Comparison of ENCODE assay signal across 1 cellular context in genomic region chr1:244394851-244395765, GRCh38.
TF ChIP-seq lines count a peak whose summit lies in the region.

No MANE protein-coding gene starts in this region.

TF ChIP-seq in HCT116, 20 proteins besides CTCF, POLR2A, EP300 and RAD21:
- TF ChIP-seq CEBPB (IDR thresholded peaks at IDR 0.05; ENCODE audit: low read depth) (no peak), YY1 (IDR thresholded peaks at IDR 0.05; ENCODE audit: extremely low read depth, insufficient replicate concordance, low read depth, low read length) (no peak), SRF (IDR thresholded peaks at IDR 0.05; ENCODE audit: low read depth) (no peak), FOSL1 (IDR thresholded peaks at IDR 0.05; ENCODE audit: low read depth) (no peak), SIN3A (IDR thresholded peaks at IDR 0.05; ENCODE audit: low read depth) (no peak), ZNF274 (IDR thresholded peaks at IDR 0.05; ENCODE audit: low read depth, low read length) (no peak), EZH2phosphoT487 (IDR thresholded peaks at IDR 0.05; ENCODE audit: borderline replicate concordance) (no peak), EGR1 (IDR thresholded peaks at IDR 0.05; ENCODE audit: low read depth) (no peak), JUND (IDR thresholded peaks at IDR 0.05) (no peak), ZFX (IDR thresholded peaks at IDR 0.05) (no peak)
